Comparison of ENCODE assay signal across 1 cellular context in genomic region chr12:121839106-121839992, GRCh38.
TF ChIP-seq lines count a peak whose summit lies in the region.

No MANE protein-coding gene starts in this region.

TF ChIP-seq in K562, 482 proteins besides CTCF, POLR2A, EP300 and RAD21 (continued from another document and continues in another):
- TF ChIP-seq, protein P1, sequence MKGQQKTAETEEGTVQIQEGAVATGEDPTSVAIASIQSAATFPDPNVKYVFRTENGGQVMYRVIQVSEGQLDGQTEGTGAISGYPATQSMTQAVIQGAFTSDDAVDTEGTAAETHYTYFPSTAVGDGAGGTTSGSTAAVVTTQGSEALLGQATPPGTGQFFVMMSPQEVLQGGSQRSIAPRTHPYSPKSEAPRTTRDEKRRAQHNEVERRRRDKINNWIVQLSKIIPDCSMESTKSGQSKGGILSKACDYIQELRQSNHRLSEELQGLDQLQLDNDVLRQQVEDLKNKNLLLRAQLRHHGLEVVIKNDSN (CRISPR knock-in tag; IDR thresholded peaks at IDR 0.05): peak; percentile 34; the same call in 1 of the 2 replicates
- TF ChIP-seq SMAD2 (IDR thresholded peaks at IDR 0.05; ENCODE audit: low read depth, low read length): no peak
- TF ChIP-seq RBM14 (IDR thresholded peaks at IDR 0.05; ENCODE audit: borderline replicate concordance, insufficient read depth, low read depth, low read length): no peak
- no peak for TF ChIP-seq ZNF57 (CRISPR knock-in tag; IDR thresholded peaks at IDR 0.05)
- TF ChIP-seq ELK1 (CRISPR knock-in tag; IDR thresholded peaks at IDR 0.05): no peak
- peak; percentile 67; the same call in 1 of the 2 replicates for TF ChIP-seq CTBP1 (IDR thresholded peaks at IDR 0.05; ENCODE audit: borderline replicate concordance)
- TF ChIP-seq ZNF121 (CRISPR knock-in tag; conservative IDR thresholded peaks at IDR 0.05): no peak
- no peak for TF ChIP-seq ZNF24 (IDR thresholded peaks at IDR 0.05)
- TF ChIP-seq CCNT2 (IDR thresholded peaks at IDR 0.05; ENCODE audit: borderline replicate concordance, extremely low read depth, insufficient read length, low read depth, low read length): peak; percentile 74
- TF ChIP-seq, protein P2, sequence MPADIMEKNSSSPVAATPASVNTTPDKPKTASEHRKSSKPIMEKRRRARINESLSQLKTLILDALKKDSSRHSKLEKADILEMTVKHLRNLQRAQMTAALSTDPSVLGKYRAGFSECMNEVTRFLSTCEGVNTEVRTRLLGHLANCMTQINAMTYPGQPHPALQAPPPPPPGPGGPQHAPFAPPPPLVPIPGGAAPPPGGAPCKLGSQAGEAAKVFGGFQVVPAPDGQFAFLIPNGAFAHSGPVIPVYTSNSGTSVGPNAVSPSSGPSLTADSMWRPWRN (IDR thresholded peaks at IDR 0.05; ENCODE audit: low read depth): peak; percentile 15; the same call in 1 of the 2 replicates
- peak; percentile 65 for TF ChIP-seq FIP1L1 (IDR thresholded peaks at IDR 0.05; ENCODE audit: low read depth, low read length, poor library complexity, severe bottlenecking)
- peak; percentile 83 for TF ChIP-seq SUPT5H (IDR thresholded peaks at IDR 0.05)
- no peak; the same call in 1 of the 2 replicates for TF ChIP-seq JUN (IDR thresholded peaks at IDR 0.05; ENCODE audit: borderline replicate concordance, low read depth, low read length)
- TF ChIP-seq JUN (CRISPR knock-in tag; IDR thresholded peaks at IDR 0.05; ENCODE audit: borderline replicate concordance): no peak; the same call in 1 of the 2 replicates
- peak; percentile 38; the same call in 1 of the 2 replicates for TF ChIP-seq CREB1 (IDR thresholded peaks at IDR 0.05)
- TF ChIP-seq CREB1 (CRISPR knock-in tag; IDR thresholded peaks at IDR 0.05): peak; percentile 63; the same call in 1 of the 2 replicates
- TF ChIP-seq TSC22D4 (tag; IDR thresholded peaks at IDR 0.05): no peak
- TF ChIP-seq ZNF197 (CRISPR knock-in tag; IDR thresholded peaks at IDR 0.05; ENCODE audit: low read depth): no peak
- TF ChIP-seq RCOR1 (IDR thresholded peaks at IDR 0.05; ENCODE audit: borderline replicate concordance in 1 of 2, low read depth in 2 of 2, low read length in 2 of 2): 0 out of 4 replicates have a peak, but pooled peaks of 1 of the 2 experiments have one; percentile 18
- TF ChIP-seq RBFOX2 (IDR thresholded peaks at IDR 0.05; ENCODE audit: low read depth, low read length): peak; percentile 89
- TF ChIP-seq KDM1A (IDR thresholded peaks at IDR 0.05): 0 out of 4 replicates have a peak, but pooled peaks of 1 of the 2 experiments have one; percentile 30
- TF ChIP-seq, protein P3, sequence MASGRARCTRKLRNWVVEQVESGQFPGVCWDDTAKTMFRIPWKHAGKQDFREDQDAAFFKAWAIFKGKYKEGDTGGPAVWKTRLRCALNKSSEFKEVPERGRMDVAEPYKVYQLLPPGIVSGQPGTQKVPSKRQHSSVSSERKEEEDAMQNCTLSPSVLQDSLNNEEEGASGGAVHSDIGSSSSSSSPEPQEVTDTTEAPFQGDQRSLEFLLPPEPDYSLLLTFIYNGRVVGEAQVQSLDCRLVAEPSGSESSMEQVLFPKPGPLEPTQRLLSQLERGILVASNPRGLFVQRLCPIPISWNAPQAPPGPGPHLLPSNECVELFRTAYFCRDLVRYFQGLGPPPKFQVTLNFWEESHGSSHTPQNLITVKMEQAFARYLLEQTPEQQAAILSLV (tag; IDR thresholded peaks at IDR 0.05): no peak
- no peak; the same call in 1 of the 2 replicates for TF ChIP-seq KLF1 (tag; IDR thresholded peaks at IDR 0.05)
- no peak for TF ChIP-seq ZBTB43 (CRISPR knock-in tag; IDR thresholded peaks at IDR 0.05)
- peak; percentile 82 for TF ChIP-seq MYC (IDR thresholded peaks at IDR 0.05; ENCODE audit: low read depth, low read length)
- TF ChIP-seq MYC (CRISPR knock-in tag; IDR thresholded peaks at IDR 0.05; ENCODE audit: borderline replicate concordance, low read depth): no peak
- TF ChIP-seq YY1 (IDR thresholded peaks at IDR 0.05; ENCODE audit: borderline replicate concordance in 1 of 3, control insufficient read depth in 1 of 3, extremely low read depth in 1 of 3, insufficient read depth in 3 of 3, insufficient read length in 1 of 3, insufficient replicate concordance in 2 of 3, low read depth in 1 of 3, low read length in 2 of 3): peak in 2 of 3 experiments; percentile 66 to 73
- TF ChIP-seq SREBF1 (IDR thresholded peaks at IDR 0.05; ENCODE audit: borderline replicate concordance, low read depth, low read length): no peak
- TF ChIP-seq, protein P4, sequence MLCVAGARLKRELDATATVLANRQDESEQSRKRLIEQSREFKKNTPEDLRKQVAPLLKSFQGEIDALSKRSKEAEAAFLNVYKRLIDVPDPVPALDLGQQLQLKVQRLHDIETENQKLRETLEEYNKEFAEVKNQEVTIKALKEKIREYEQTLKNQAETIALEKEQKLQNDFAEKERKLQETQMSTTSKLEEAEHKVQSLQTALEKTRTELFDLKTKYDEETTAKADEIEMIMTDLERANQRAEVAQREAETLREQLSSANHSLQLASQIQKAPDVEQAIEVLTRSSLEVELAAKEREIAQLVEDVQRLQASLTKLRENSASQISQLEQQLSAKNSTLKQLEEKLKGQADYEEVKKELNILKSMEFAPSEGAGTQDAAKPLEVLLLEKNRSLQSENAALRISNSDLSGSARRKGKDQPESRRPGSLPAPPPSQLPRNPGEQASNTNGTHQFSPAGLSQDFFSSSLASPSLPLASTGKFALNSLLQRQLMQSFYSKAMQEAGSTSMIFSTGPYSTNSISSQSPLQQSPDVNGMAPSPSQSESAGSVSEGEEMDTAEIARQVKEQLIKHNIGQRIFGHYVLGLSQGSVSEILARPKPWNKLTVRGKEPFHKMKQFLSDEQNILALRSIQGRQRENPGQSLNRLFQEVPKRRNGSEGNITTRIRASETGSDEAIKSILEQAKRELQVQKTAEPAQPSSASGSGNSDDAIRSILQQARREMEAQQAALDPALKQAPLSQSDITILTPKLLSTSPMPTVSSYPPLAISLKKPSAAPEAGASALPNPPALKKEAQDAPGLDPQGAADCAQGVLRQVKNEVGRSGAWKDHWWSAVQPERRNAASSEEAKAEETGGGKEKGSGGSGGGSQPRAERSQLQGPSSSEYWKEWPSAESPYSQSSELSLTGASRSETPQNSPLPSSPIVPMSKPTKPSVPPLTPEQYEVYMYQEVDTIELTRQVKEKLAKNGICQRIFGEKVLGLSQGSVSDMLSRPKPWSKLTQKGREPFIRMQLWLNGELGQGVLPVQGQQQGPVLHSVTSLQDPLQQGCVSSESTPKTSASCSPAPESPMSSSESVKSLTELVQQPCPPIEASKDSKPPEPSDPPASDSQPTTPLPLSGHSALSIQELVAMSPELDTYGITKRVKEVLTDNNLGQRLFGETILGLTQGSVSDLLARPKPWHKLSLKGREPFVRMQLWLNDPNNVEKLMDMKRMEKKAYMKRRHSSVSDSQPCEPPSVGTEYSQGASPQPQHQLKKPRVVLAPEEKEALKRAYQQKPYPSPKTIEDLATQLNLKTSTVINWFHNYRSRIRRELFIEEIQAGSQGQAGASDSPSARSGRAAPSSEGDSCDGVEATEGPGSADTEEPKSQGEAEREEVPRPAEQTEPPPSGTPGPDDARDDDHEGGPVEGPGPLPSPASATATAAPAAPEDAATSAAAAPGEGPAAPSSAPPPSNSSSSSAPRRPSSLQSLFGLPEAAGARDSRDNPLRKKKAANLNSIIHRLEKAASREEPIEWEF (CRISPR knock-in tag; IDR thresholded peaks at IDR 0.05): no peak
- TF ChIP-seq HNRNPH1 (optimal IDR thresholded peaks at IDR 0.05; ENCODE audit: low read depth, low read length): no peak
- TF ChIP-seq ZBTB33 (CRISPR knock-in tag; IDR thresholded peaks at IDR 0.05): no peak; the same call in 1 of the 2 replicates
- no peak for TF ChIP-seq ZNF551 (CRISPR knock-in tag; IDR thresholded peaks at IDR 0.05)
- no peak for TF ChIP-seq ZNF589 (CRISPR knock-in tag; IDR thresholded peaks at IDR 0.05; ENCODE audit: low read depth)
- TF ChIP-seq SMAD3 (CRISPR knock-in tag; conservative IDR thresholded peaks at IDR 0.05): no peak
- TF ChIP-seq HMGN3 (IDR thresholded peaks at IDR 0.05; ENCODE audit: borderline replicate concordance, extremely low read depth, insufficient read length, low read depth, low read length): peak; percentile 92
- TF ChIP-seq ZNF407 (IDR thresholded peaks at IDR 0.05; ENCODE audit: low read depth): no peak
- TF ChIP-seq ZSCAN29 (IDR thresholded peaks at IDR 0.05): no peak
- no peak for TF ChIP-seq ATF1 (CRISPR knock-in tag; IDR thresholded peaks at IDR 0.05)
- TF ChIP-seq ATF1 (tag; IDR thresholded peaks at IDR 0.05): peak; percentile 46
- peak; percentile 40; the same call in 1 of the 2 replicates for TF ChIP-seq MXI1 (IDR thresholded peaks at IDR 0.05; ENCODE audit: low read depth, low read length)
